Comparison of ENCODE assay signal across 9 cellular contexts in genomic region chr13:93227906-93228801, GRCh38. TPM values are rescaled to one million over a fixed set of nuclear protein-coding genes. Genes with fewer than 3 reads are reported as not detected.
A peak's percentile ranks its signal among the peaks of the same experiment; 100 is the strongest.
DNase-seq lines count a peak whose midpoint lies in the region; ATAC-seq, FAIRE-seq and TF ChIP-seq lines count a peak whose summit lies in the region.
"Had no signal": no experiment of that assay in that cellular context is flagged by ENCODE, and none has a peak within 500 bp of the region (broad histone marks: within the 10 kb centered on the region; RNA-seq: fewer than 3 reads in every experiment).

No MANE protein-coding gene starts in this region.

- H4K20me1 ChIP-seq in keratinocyte (ENCODE audit: control insufficient read depth, extremely low read depth, insufficient read depth, low read length), result no peaks in the 10 kb centered on the region

- peak overlapping the region; percentile 92 for H3K4me2 ChIP-seq in keratinocyte (ENCODE audit: control insufficient read depth, extremely low read depth, insufficient read depth, low read depth, low read length)

- in situ Hi-C loops in T47D (cut with HindIII; ENCODE audit: low pct_unique_long_range_greater_than_20kb, low sequenced_read_pairs), result no loop called here

- no peaks in the 10 kb centered on the region for H3K79me2 ChIP-seq in keratinocyte (ENCODE audit: control insufficient read depth, insufficient read depth, low read length)

- TF ChIP-seq POLR2A in H54 (IDR thresholded peaks at IDR 0.05; ENCODE audit: low read depth, low read length), result no peak

- no peaks in the 10 kb centered on the region for H3K27me3 ChIP-seq in keratinocyte (ENCODE audit: control insufficient read depth, extremely low read depth, insufficient read depth, low read length)

- H3K27ac ChIP-seq in keratinocyte (ENCODE audit: control insufficient read depth, insufficient read depth, low read length), result peak overlapping the region; percentile 36

- peak; percentile 20 for ATAC-seq in stimulated activated memory B cell treated with anti-CD40 and anti-IgM and Interleukin-4, amounts not matched to agents 10 μg/mL and 1 μg/mL and 100 μg/mL, for 72 hours
- ATAC-seq in GM19397 (IDR thresholded peaks at IDR 0.05; ENCODE audit: unreplicated experiment), result no peak
- ATAC-seq in HG02678 (IDR thresholded peaks at IDR 0.05; ENCODE audit: unreplicated experiment), result no peak

- peak overlapping the region; percentile 97 for H2AFZ ChIP-seq in keratinocyte (ENCODE audit: control insufficient read depth, low read length)

- H3K4me3 Mint-ChIP-seq in stimulated activated memory B cell treated with anti-CD40 and anti-IgM and Interleukin-4, amounts not matched to agents 10 μg/mL and 1 μg/mL and 100 μg/mL, for 72 hours, result no peak overlapping the region

- TF ChIP-seq CTCF in keratinocyte (optimal IDR thresholded peaks at IDR 0.05 in 1 of 3, IDR thresholded peaks at IDR 0.05 in 1 of 3, conservative IDR thresholded peaks at IDR 0.05 in 1 of 3; ENCODE audit: extremely low read depth in 1 of 3, insufficient read depth in 2 of 3, low read length in 3 of 3), result peak in 2 of 3 experiments; percentile 35 to 47

- H3K27me3 Mint-ChIP-seq in stimulated activated memory B cell treated with anti-CD40 and anti-IgM and Interleukin-4, amounts not matched to agents 10 μg/mL and 1 μg/mL and 100 μg/mL, for 72 hours, result peaks cover 35% of the 10 kb centered on the region

- peaks cover 7% of the 10 kb centered on the region for H3K4me1 ChIP-seq in keratinocyte (ENCODE audit: control insufficient read depth, extremely low read depth, insufficient read depth, low read length)

- no peaks in the 10 kb centered on the region for H3K36me3 Mint-ChIP-seq in stimulated activated memory B cell treated with anti-CD40 and anti-IgM and Interleukin-4, amounts not matched to agents 10 μg/mL and 1 μg/mL and 100 μg/mL, for 72 hours

- H3K27ac Mint-ChIP-seq in stimulated activated memory B cell treated with anti-CD40 and anti-IgM and Interleukin-4, amounts not matched to agents 10 μg/mL and 1 μg/mL and 100 μg/mL, for 72 hours, result no peak overlapping the region

- H3K36me3 ChIP-seq in keratinocyte (ENCODE audit: control insufficient read depth in 2 of 2, extremely low read depth in 1 of 2, insufficient read depth in 2 of 2, low read length in 2 of 2), result no peaks in the 10 kb centered on the region

- no peaks in the 10 kb centered on the region for H3K4me1 Mint-ChIP-seq in stimulated activated memory B cell treated with anti-CD40 and anti-IgM and Interleukin-4, amounts not matched to agents 10 μg/mL and 1 μg/mL and 100 μg/mL, for 72 hours

- dilution Hi-C loops in keratinocyte (cut with MboI; ENCODE audit: extremely low pct_ligation_motif_present, low sequenced_read_pairs), result no loop called here

- H3K9me3 ChIP-seq in keratinocyte (ENCODE audit: control insufficient read depth, low read depth, low read length), result no peaks in the 10 kb centered on the region

- H3K9me1 ChIP-seq in keratinocyte (ENCODE audit: control insufficient read depth, extremely low read depth, insufficient read depth, low read length), result no peaks in the 10 kb centered on the region

- peak overlapping the region; percentile 56 to 84 (median 82) for H3K4me3 ChIP-seq in keratinocyte (ENCODE audit: control insufficient read depth in 2 of 3, extremely low read depth in 1 of 3, insufficient read depth in 2 of 3, low read depth in 1 of 3, low read length in 3 of 3)

- FAIRE-seq in H54 (lab: Jason Lieb, UNC), result no peak
- peak; percentile 67 for FAIRE-seq in keratinocyte (lab: Jason Lieb, UNC)
- FAIRE-seq: TTC549 had no signal

- peaks cover 4% of the 10 kb centered on the region for H3K9me3 Mint-ChIP-seq in stimulated activated memory B cell treated with anti-CD40 and anti-IgM and Interleukin-4, amounts not matched to agents 10 μg/mL and 1 μg/mL and 100 μg/mL, for 72 hours

- peak overlapping the region; percentile 74 for H3K9ac ChIP-seq in keratinocyte (ENCODE audit: control insufficient read depth, extremely low read depth, insufficient read depth, low read length)

- DNase-seq in H54 (ENCODE audit: insufficient read length, low spot score) (peak; percentile 35), NCI-H2227 (lab: John Stamatoyannopoulos, UW; ENCODE audit: unreplicated experiment) (peak; percentile 78), T47D (ENCODE audit: low read depth in 1 of 2, low spot score in 1 of 2) (peak; percentile 40 to 82), keratinocyte (ENCODE audit: low read depth, low spot score) (no peak)
- DNase-seq in activated CD4-positive, alpha-beta T cell treated with anti-CD3 and anti-CD28 coated beads for 1 hour, result no peak

RNA-seq across cellular contexts. Expression of gene GPC6, which starts 1.5 kb away (rescaled TPM):
- polyA plus RNA-seq in keratinocyte, result 0.42 to 0.49 TPM (median 0.45 TPM) in 3 replicates
- polyA plus RNA-seq in keratinocyte (2011; ENCODE audit: low read depth), result 0.34 TPM
- polyA plus RNA-seq in keratinocyte (2011; cell fraction: cytosol; rRNA removed), result 0.17 and 0.29 TPM in 2 replicates
- polyA plus RNA-seq in keratinocyte (2011; cell fraction: nucleus; rRNA removed), result 0.43 and 0.47 TPM in 2 replicates
- 0.28 and 0.53 TPM in 2 replicates for polyA plus RNA-seq in keratinocyte (2012; ENCODE audit: low replicate concordance)
- polyA minus RNA-seq in keratinocyte, result 0.39 to 2.5 TPM (median 1.1 TPM) in 3 replicates
- polyA minus RNA-seq in keratinocyte (2011; cell fraction: cytosol; rRNA and poly(A)+ RNA removed), result 0.38 TPM
- 0.95 and 2.9 TPM in 2 replicates for polyA minus RNA-seq in keratinocyte (2011; cell fraction: nucleus; rRNA and poly(A)+ RNA removed)

Comparison
In these comparisons a context has a peak if more than half of its experiments do, and no peak if none do; other contexts are left out.
1. DNase-seq: peak in H54 (single experiment), NCI-H2227 (single experiment) and T47D (2 of 2); none in keratinocyte (single experiment) and activated CD4-positive, alpha-beta T cell treated with anti-CD3 and anti-CD28 coated beads for 1 hour (single experiment).